ENCODE assay signal across 18 cellular contexts in genomic region chr11:92867913-92868619, GRCh38.
DNase-seq lines count a peak whose midpoint lies in the region; ATAC-seq and TF ChIP-seq lines count a peak whose summit lies in the region.
"Had no signal": no experiment of that assay in that cellular context is flagged by ENCODE, and none has a peak within 500 bp of the region (broad histone marks: within the 10 kb centered on the region; RNA-seq: fewer than 3 reads in every experiment).

No MANE protein-coding gene starts in this region.

- POLR2A ChIA-PET in HEK293T (lab: Yijun Ruan, JAX) = no interaction called here

- intact Hi-C loops in left colon (cut with DNase I, micrococcal nuclease) = no loop called here

- DNase-seq in HEK293T (ENCODE audit: extremely low spot score) (peak; percentile 68), NCI-H146 (lab: John Stamatoyannopoulos, UW) (peak; percentile 23), NCI-H526 treated with DMSO at 0.1 percent for 48 hours (lab: John Stamatoyannopoulos, UW) (peak; percentile 98), left colon (no peak), putamen (ENCODE audit: low spot score) (no peak), COLO829 (ENCODE audit: low spot score) (no peak)
- DNase-seq: activated CD4-positive, alpha-beta memory T cell treated with anti-CD3 and anti-CD28 coated beads for 36 hours; activated CD8-positive, alpha-beta memory T cell treated with anti-CD3 and anti-CD28 coated beads, Interleukin-2, amount 50 U/mL, for 48 hours; CD4-positive, CD25-positive, alpha-beta regulatory T cell; central memory CD4-positive, alpha-beta T cell; dorsolateral prefrontal cortex; kidney glomerular epithelial cell; MM.1S; transverse colon had no signal

- CTCF ChIA-PET in HEK293T (lab: Yijun Ruan, JAX) = interaction anchor here (0.7 kb wide), 1 partner anchor 108 kb away, joined by 4 read pairs; no protein-coding TSS in a partner anchor

- peak; percentile 82 for ATAC-seq in left colon
- ATAC-seq in GM18858 (IDR thresholded peaks at IDR 0.05; ENCODE audit: unreplicated experiment) = no peak
- ATAC-seq: activated CD4-positive, CD25-positive, alpha-beta regulatory T cell treated with anti-CD3 and anti-CD28 coated beads, Interleukin-2, amount 50 U/mL, for 24 hours; activated T-helper 17 cell treated with anti-CD3 and anti-CD28 coated beads, Interleukin-2, amount 50 U/mL, for 72 hours; K562 had no signal

TF ChIP-seq in HEK293T, 16 proteins besides CTCF, POLR2A, EP300 and RAD21:
- peak; percentile 82; the same call in 1 of the 2 replicates for TF ChIP-seq FOXK2 (IDR thresholded peaks at IDR 0.05)
- peak; percentile 93 for TF ChIP-seq FOXA1 (IDR thresholded peaks at IDR 0.05)
- TF ChIP-seq FOXM1 (IDR thresholded peaks at IDR 0.05; ENCODE audit: borderline replicate concordance) = no peak
- TF ChIP-seq LEF1 (IDR thresholded peaks at IDR 0.05; ENCODE audit: borderline replicate concordance) = no peak
- no peak for TF ChIP-seq NFRKB (IDR thresholded peaks at IDR 0.05)
- TF ChIP-seq CTBP1 (IDR thresholded peaks at IDR 0.05; ENCODE audit: borderline replicate concordance) = peak; percentile 99
- peak; percentile 97 for TF ChIP-seq PKNOX1 (IDR thresholded peaks at IDR 0.05)
- TF ChIP-seq ARNT (IDR thresholded peaks at IDR 0.05) = peak; percentile 86

Comparison
In these comparisons a context has a peak if more than half of its experiments do, and no peak if none do; other contexts are left out.
1. DNase-seq: peak in HEK293T (single experiment), NCI-H146 (single experiment) and NCI-H526 treated with DMSO at 0.1 percent for 48 hours (single experiment); none in left colon (0 of 2), putamen (single experiment) and COLO829 (single experiment).